ENCODE assay signal across 8 cellular contexts in the genomic region with DNA sequence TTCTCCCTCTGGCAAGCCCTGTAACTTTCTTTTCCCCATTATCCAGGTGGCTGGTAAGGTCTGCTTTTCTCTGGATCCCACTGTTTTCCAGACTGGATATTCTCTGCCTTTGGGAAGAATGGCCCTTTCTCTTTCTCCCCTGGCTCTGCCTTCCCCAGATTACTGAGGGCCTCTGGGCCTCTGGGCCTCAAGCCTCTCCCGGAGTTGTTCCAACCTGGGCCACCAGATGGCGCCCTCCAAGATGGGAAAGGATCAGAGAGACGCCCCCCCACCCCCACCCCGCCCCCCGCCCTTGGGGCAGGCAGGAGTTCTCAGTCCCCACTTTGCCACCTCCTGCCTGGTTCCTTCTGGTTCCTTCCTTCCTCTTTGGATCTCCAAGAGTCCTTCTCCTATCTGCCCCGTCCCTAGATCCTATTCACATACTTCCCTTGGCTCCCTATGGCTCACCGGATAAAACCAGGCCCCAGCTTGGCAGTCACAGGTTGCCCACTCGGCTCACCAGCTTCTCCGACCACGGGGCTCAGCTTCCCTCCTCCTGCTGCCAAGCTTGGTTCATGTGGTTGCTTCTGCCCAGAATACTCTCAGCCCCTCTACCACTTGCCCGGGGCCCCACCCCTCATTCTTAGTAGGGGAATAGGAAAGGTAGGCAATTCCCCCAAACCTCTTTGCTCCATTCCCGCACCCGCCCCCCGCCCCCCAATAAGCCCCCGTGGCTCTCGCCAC. TPM values are rescaled to one million over a fixed set of nuclear protein-coding genes. Genes with fewer than 3 reads are reported as not detected.
DNase-seq lines count a peak whose midpoint lies in the region; ATAC-seq and TF ChIP-seq lines count a peak whose summit lies in the region.

No MANE protein-coding gene starts in this region.

- peak overlapping the region in 4 of 10 donors; percentile 56 to 68 (median 62) for H3K4me3 ChIP-seq in heart right ventricle

- H3K4me3 Mint-ChIP-seq in activated naive CD8-positive, alpha-beta T cell treated with anti-CD3 and anti-CD28 coated beads for 36 hours = no peak overlapping the region

- H3K9me3 Mint-ChIP-seq in activated naive CD8-positive, alpha-beta T cell treated with anti-CD3 and anti-CD28 coated beads for 36 hours = no peaks in the 10 kb centered on the region

- no peak overlapping the region for H3K27ac Mint-ChIP-seq in activated naive CD8-positive, alpha-beta T cell treated with anti-CD3 and anti-CD28 coated beads for 36 hours

- H3K36me3 Mint-ChIP-seq in activated naive CD8-positive, alpha-beta T cell treated with anti-CD3 and anti-CD28 coated beads for 36 hours = peaks cover 29% of the 10 kb centered on the region

- peak; percentile 50 for ATAC-seq in SK-N-SH treated with all-trans-retinoic acid at 6 μM for 48 hours
- peak in 6 of 8 donors; percentile 12 to 45 (median 30) for ATAC-seq in heart right ventricle
- ATAC-seq in HG03520 (IDR thresholded peaks at IDR 0.05; ENCODE audit: unreplicated experiment) = no peak
- ATAC-seq in GM19452 (IDR thresholded peaks at IDR 0.05; ENCODE audit: unreplicated experiment) = no peak

- H3K4me1 Mint-ChIP-seq in activated naive CD8-positive, alpha-beta T cell treated with anti-CD3 and anti-CD28 coated beads for 36 hours = peaks cover 18% of the 10 kb centered on the region

- H3K9me3 ChIP-seq in heart right ventricle = no peaks in the 10 kb centered on the region

- intact Hi-C loops in heart right ventricle (cut with DNase I) = loop anchor here in 1 of 10 donors (2.0 kb wide), 1 partner anchor 28 kb away; a partner anchor contains a TSS

- H3K27me3 ChIP-seq in heart right ventricle = peaks cover 0 to 48% (median 26%) of the 10 kb centered on the region in 7 donors

- H3K27ac ChIP-seq in heart right ventricle = peak overlapping the region in 6 of 10 donors; percentile 19 to 66 (median 45)

- peak; percentile 89 for DNase-seq in D341Med (ENCODE audit: low spot score)
- DNase-seq in HuH-7 (ENCODE audit: low spot score) = peak; percentile 86
- peak; percentile 76 for DNase-seq in activated naive CD8-positive, alpha-beta T cell treated with anti-CD3 and anti-CD28 coated beads for 36 hours
- peak; percentile 77 to 85 for DNase-seq in heart right ventricle
- DNase-seq in retina = peak; percentile 80

- peaks cover 0 to 36% (median 23%) of the 10 kb centered on the region in 9 donors for H3K36me3 ChIP-seq in heart right ventricle

- H3K4me1 ChIP-seq in heart right ventricle = peaks cover 8 to 42% (median 28%) of the 10 kb centered on the region in 9 donors

- 38 to 55% methylated on average over 15 to 16 of the region's 16 CpGs for WGBS in heart right ventricle, 2 donors

- peaks cover 57% of the 10 kb centered on the region for H3K27me3 Mint-ChIP-seq in activated naive CD8-positive, alpha-beta T cell treated with anti-CD3 and anti-CD28 coated beads for 36 hours

- TF ChIP-seq CTCF in heart right ventricle (IDR thresholded peaks at IDR 0.05) = peak; percentile 74 to 93 (median 89)

TF ChIP-seq in SK-N-SH treated with all-trans-retinoic acid at 6 μM for 48 hours, 23 proteins besides CTCF, POLR2A, EP300 and RAD21:
- TF ChIP-seq ZNF8 (CRISPR knock-in tag; IDR thresholded peaks at IDR 0.05) (no peak), ARNTL (CRISPR knock-in tag; IDR thresholded peaks at IDR 0.05; ENCODE audit: borderline replicate concordance, low read depth) (no peak), TCF4 (CRISPR knock-in tag; IDR thresholded peaks at IDR 0.05; ENCODE audit: borderline replicate concordance) (no peak), RARB (CRISPR knock-in tag; IDR thresholded peaks at IDR 0.05) (no peak), ZNF70 (CRISPR knock-in tag; IDR thresholded peaks at IDR 0.05) (no peak), BACH2 (CRISPR knock-in tag; IDR thresholded peaks at IDR 0.05; ENCODE audit: borderline replicate concordance) (no peak), ZFP30 (CRISPR knock-in tag; IDR thresholded peaks at IDR 0.05) (no peak), ZC3H10 (CRISPR knock-in tag; IDR thresholded peaks at IDR 0.05) (no peak)

RNA-seq across cellular contexts. Expression of a gene that starts 13.0 kb away (rescaled TPM):
- 1 to 10 TPM; 1.3 to 1.5 TPM for total RNA-seq in activated naive CD8-positive, alpha-beta T cell treated with anti-CD3 and anti-CD28 coated beads for 36 hours
- 1 to 10 TPM in 5 of 10 donors, under 1 TPM in 4, not detected in 1; 0.53 to 2.7 (median 1.1) TPM for total RNA-seq in heart right ventricle
- polyA plus RNA-seq in heart right ventricle = 1 to 10 TPM; 3.7 to 7.9 TPM

RNA-seq across cellular contexts. Expression of a gene that starts 25.8 kb away (rescaled TPM):
- total RNA-seq in activated naive CD8-positive, alpha-beta T cell treated with anti-CD3 and anti-CD28 coated beads for 36 hours = 10 to 100 TPM; 21.7 to 24.0 TPM
- total RNA-seq in heart right ventricle = 10 to 100 TPM; 32.4 to 72.0 (median 54.5) TPM
- 10 to 100 TPM; 21.4 to 36.1 TPM for polyA plus RNA-seq in heart right ventricle

RNA-seq across cellular contexts. Expression of a gene that starts 28.7 kb away (rescaled TPM):
- total RNA-seq in activated naive CD8-positive, alpha-beta T cell treated with anti-CD3 and anti-CD28 coated beads for 36 hours = 10 to 100 TPM; 67.2 to 73.5 TPM
- total RNA-seq in heart right ventricle = 100 to 1,000 TPM; 134 to 242 (median 193) TPM
- polyA plus RNA-seq in heart right ventricle = 100 to 1,000 TPM; 223 to 283 TPM

RNA-seq across cellular contexts. Expression of a gene that starts 50.6 kb away (rescaled TPM):
- total RNA-seq in activated naive CD8-positive, alpha-beta T cell treated with anti-CD3 and anti-CD28 coated beads for 36 hours = not detected
- under 1 TPM; 0.37 to 0.73 (median 0.46) TPM for total RNA-seq in heart right ventricle
- polyA plus RNA-seq in heart right ventricle = 1 to 10 TPM in 1 of 2 donors, under 1 TPM in 1; 0.58 to 1.5 TPM

Comparison
In these comparisons a context has a peak if more than half of its experiments do, and no peak if none do; other contexts are left out.
1. ATAC-seq: peak in SK-N-SH treated with all-trans-retinoic acid at 6 μM for 48 hours (single experiment) and heart right ventricle (6 of 8); none in HG03520 (single experiment) and GM19452 (single experiment).
2. Peak in every context shown above with its lines, with median percentiles within 50 percentile points of each other: DNase-seq.